Comparison of ENCODE assay signal across 29 cellular contexts in genomic region chr4:127889903-127890302, GRCh38. TPM values are rescaled to one million over a fixed set of nuclear protein-coding genes. Genes with fewer than 3 reads are reported as not detected.
DNase-seq lines count a peak whose midpoint lies in the region; FAIRE-seq and TF ChIP-seq lines count a peak whose summit lies in the region.
"Had no signal": no experiment of that assay in that cellular context is flagged by ENCODE, and none has a peak within 500 bp of the region (broad histone marks: within the 10 kb centered on the region; RNA-seq: fewer than 3 reads in every experiment).

No MANE protein-coding gene starts in this region.

- no peaks in the 10 kb centered on the region for H3K27me3 Mint-ChIP-seq in astrocyte (ENCODE audit: low read depth, unreplicated experiment)
- H3K27me3 Mint-ChIP-seq: effector memory CD8-positive, alpha-beta T cell; T-helper 17 cell had no signal

- H3K27ac Mint-ChIP-seq in astrocyte (ENCODE audit: unreplicated experiment): no peak overlapping the region
- H3K27ac Mint-ChIP-seq: effector memory CD8-positive, alpha-beta T cell; nephron progenitor cell; T-helper 17 cell had no signal

- no peaks in the 10 kb centered on the region for H3K9me2 ChIP-seq in GM23248 (ENCODE audit: insufficient read depth)
- no peaks in the 10 kb centered on the region for H3K9me2 ChIP-seq in hepatocyte (replicated peaks; ENCODE audit: insufficient read depth)

- in situ Hi-C loops in GM23248 (cut with MboI): no loop called here

- WGBS in GM23248 (ENCODE audit: low coverage in 1 of 2, low lambda C conversion rate in 2 of 2, missing lambda C conversion rate in 2 of 2), 2 experiments: 68 to 77% methylated on average over 3 of the region's 3 CpGs
- WGBS in hepatocyte (ENCODE audit: low lambda C conversion rate, missing lambda C conversion rate): 87% methylated on average over 3 of the region's 3 CpGs

- no peaks in the 10 kb centered on the region for H3K27me3 ChIP-seq in GM23248 (replicated peaks; ENCODE audit: insufficient read depth)
- no peaks in the 10 kb centered on the region for H3K27me3 ChIP-seq in astrocyte (ENCODE audit: insufficient read depth, low read length)
- no peaks in the 10 kb centered on the region for H3K27me3 ChIP-seq in hepatocyte
- H3K27me3 ChIP-seq: uterus had no signal

- no peaks in the 10 kb centered on the region for H3K9me3 Mint-ChIP-seq in astrocyte (ENCODE audit: unreplicated experiment)
- H3K9me3 Mint-ChIP-seq: CD14-positive monocyte; effector memory CD8-positive, alpha-beta T cell; nephron progenitor cell had no signal

- H2AFZ ChIP-seq in GM23248: peak overlapping the region; percentile 61
- peak overlapping the region; percentile 49 for H2AFZ ChIP-seq in astrocyte (ENCODE audit: low read depth, low read length)
- H2AFZ ChIP-seq in hepatocyte: peak overlapping the region; percentile 1
- H2AFZ ChIP-seq: parathyroid adenoma had no signal

- no peaks in the 10 kb centered on the region; the same call in 1 of the 2 replicates for H3F3A ChIP-seq in GM23248 (ENCODE audit: insufficient read depth)

- no peak overlapping the region for H3K4me3 Mint-ChIP-seq in astrocyte (ENCODE audit: unreplicated experiment)
- H3K4me3 Mint-ChIP-seq: CD14-positive monocyte; effector memory CD8-positive, alpha-beta T cell; nephron progenitor cell; T-helper 17 cell had no signal

- TF ChIP-seq CTCF in astrocyte (IDR thresholded peaks at IDR 0.05; ENCODE audit: insufficient read depth, low read depth, low read length) (no peak), hepatocyte (IDR thresholded peaks at IDR 0.05; ENCODE audit: poor library complexity) (no peak)

- no peak overlapping the region for H3K4me3 ChIP-seq in GM23248
- no peak overlapping the region for H3K4me3 ChIP-seq in astrocyte (ENCODE audit: insufficient read depth, low read depth, low read length)
- no peak overlapping the region for H3K4me3 ChIP-seq in hepatocyte
- H3K4me3 ChIP-seq: coronary artery, HAP-1, lower lobe of right lung, thoracic aorta, uterus had no signal

- H3K4me1 ChIP-seq in GM23248 (ENCODE audit: insufficient read depth) (peaks cover 7% of the 10 kb centered on the region; the same call in 1 of the 2 replicates), astrocyte (ENCODE audit: insufficient read depth, low read length) (no peaks in the 10 kb centered on the region), hepatocyte (ENCODE audit: insufficient read depth) (no peaks in the 10 kb centered on the region)
- H3K4me1 ChIP-seq: lower lobe of right lung, parathyroid adenoma, uterus had no signal

- peak; percentile 17 for FAIRE-seq in astrocyte (lab: Jason Lieb, UNC)
- FAIRE-seq: bronchial epithelial cell had no signal

- DNase-seq in EL (peak; percentile 16), GM23248 (no peak), astrocyte (ENCODE audit: low read depth) (peak; percentile 13), hepatocyte (ENCODE audit: low spot score) (no peak), GOT3 (lab: John Stamatoyannopoulos, UW) (no peak), GM19240 (ENCODE audit: insufficient read length, low spot score) (no peak), NCI-H1694 treated with DMSO at 0.1 percent for 48 hours (lab: John Stamatoyannopoulos, UW) (no peak)
- DNase-seq: activated gamma-delta T cell treated with Interleukin-2 at 50 U/mL for 16 hours; activated T-cell treated with anti-CD3 and anti-CD28 coated beads, Interleukin-2, amount 50 U/mL, for 1 hour; Calu3; effector memory CD8-positive, alpha-beta T cell; kidney glomerular epithelial cell; lower lobe of right lung; NCI-H1105; NCI-H2107; NCI-H526; nephron progenitor cell; right cardiac atrium; stimulated activated CD4-positive, alpha-beta T cell treated with anti-CD3 and anti-CD28 coated beads, Interleukin-12 subunit alpha, Interleukin-12 subunit beta, amount 100 ng/mL, for 4 hours; stimulated activated CD4-positive, alpha-beta T cell treated with anti-CD3 and anti-CD28 coated beads, Interleukin-4, amount 100 ng/mL, for 4 hours; stimulated activated naive CD4-positive, alpha-beta T cell treated with Interleukin-2 at 50 U/mL for 16 hours; T-helper 17 cell; uterus had no signal

- no peaks in the 10 kb centered on the region for H3K4me1 Mint-ChIP-seq in astrocyte (ENCODE audit: low read depth, unreplicated experiment)
- H3K4me1 Mint-ChIP-seq: CD14-positive monocyte had no signal

- H3K9me3 ChIP-seq in GM23248 (ENCODE audit: low read depth) (no peaks in the 10 kb centered on the region), astrocyte (ENCODE audit: insufficient read depth, low read depth, low read length) (no peaks in the 10 kb centered on the region), hepatocyte (ENCODE audit: low read depth) (no peaks in the 10 kb centered on the region)
- H3K9me3 ChIP-seq: HAP-1, lower lobe of right lung, thoracic aorta, uterus had no signal

- H3K27ac ChIP-seq in GM23248: no peak overlapping the region
- H3K27ac ChIP-seq in astrocyte (ENCODE audit: low read depth, low read length): no peak overlapping the region
- no peak overlapping the region for H3K27ac ChIP-seq in hepatocyte
- H3K27ac ChIP-seq: coronary artery, lower lobe of right lung, parathyroid adenoma, thoracic aorta, uterus had no signal

- H3K36me3 Mint-ChIP-seq in astrocyte (ENCODE audit: low read depth, unreplicated experiment): no peaks in the 10 kb centered on the region

- H4K20me1 ChIP-seq in GM23248 (ENCODE audit: insufficient read depth) (no peaks in the 10 kb centered on the region), astrocyte (ENCODE audit: insufficient read depth, low read length) (no peaks in the 10 kb centered on the region), hepatocyte (ENCODE audit: insufficient read depth, poor library complexity, severe bottlenecking) (no peaks in the 10 kb centered on the region)

- H3K4me2 ChIP-seq in GM23248 (ENCODE audit: unreplicated experiment) (no peak overlapping the region), astrocyte (ENCODE audit: low read length) (no peak overlapping the region), hepatocyte (no peak overlapping the region)

- no peaks in the 10 kb centered on the region for H3K79me2 ChIP-seq in GM23248 (ENCODE audit: insufficient read depth)
- H3K79me2 ChIP-seq in astrocyte (ENCODE audit: insufficient read depth, low read length): peaks cover 17% of the 10 kb centered on the region
- no peaks in the 10 kb centered on the region for H3K79me2 ChIP-seq in hepatocyte
- H3K79me2 ChIP-seq: parathyroid adenoma had no signal

- no peaks in the 10 kb centered on the region; the same call in 1 of the 2 replicates for H3K36me3 ChIP-seq in GM23248 (ENCODE audit: low read depth)
- peaks cover 27% of the 10 kb centered on the region for H3K36me3 ChIP-seq in astrocyte (ENCODE audit: insufficient read depth, low read length)
- no peaks in the 10 kb centered on the region for H3K36me3 ChIP-seq in hepatocyte (replicated peaks; ENCODE audit: insufficient read depth, low read depth)
- H3K36me3 ChIP-seq: thoracic aorta, uterus had no signal

- H3K9ac ChIP-seq in GM23248 (no peak overlapping the region), astrocyte (ENCODE audit: low read length) (no peak overlapping the region)
- H3K9ac ChIP-seq: parathyroid adenoma had no signal

RNA-seq across cellular contexts. Expression of gene PLK4, which starts 9.2 kb away (rescaled TPM):
- total RNA-seq in GM23248 (2014; rRNA removed; shearing (Covaris generic)): 6.7 and 8.5 TPM in 2 replicates
- polyA plus RNA-seq in GM23248 (2016; fragmentation: Nextera tagmentation; extraction: Ambion mirVana): 4.0 and 4.4 TPM in 2 replicates
- total RNA-seq in astrocyte: 2.8 and 3.6 TPM in 2 replicates
- 5.3 and 5.7 TPM in 2 replicates for total RNA-seq in hepatocyte
- polyA plus RNA-seq in hepatocyte: 3.3 and 5.4 TPM in 2 replicates

Comparison
In these comparisons a context has a peak if more than half of its experiments do, and no peak if none do; other contexts are left out.
1. DNase-seq: peak in EL (single experiment) and astrocyte (single experiment); none in GM23248 (single experiment), hepatocyte (single experiment), GOT3 (single experiment), GM19240 (single experiment) and NCI-H1694 treated with DMSO at 0.1 percent for 48 hours (single experiment).
2. H2AFZ ChIP-seq: peak in every context shown above with its lines; median percentile 61 in GM23248; 49 in astrocyte; 1 in hepatocyte.